19 cellular contexts compared by ENCODE assay signal in the genomic region with DNA sequence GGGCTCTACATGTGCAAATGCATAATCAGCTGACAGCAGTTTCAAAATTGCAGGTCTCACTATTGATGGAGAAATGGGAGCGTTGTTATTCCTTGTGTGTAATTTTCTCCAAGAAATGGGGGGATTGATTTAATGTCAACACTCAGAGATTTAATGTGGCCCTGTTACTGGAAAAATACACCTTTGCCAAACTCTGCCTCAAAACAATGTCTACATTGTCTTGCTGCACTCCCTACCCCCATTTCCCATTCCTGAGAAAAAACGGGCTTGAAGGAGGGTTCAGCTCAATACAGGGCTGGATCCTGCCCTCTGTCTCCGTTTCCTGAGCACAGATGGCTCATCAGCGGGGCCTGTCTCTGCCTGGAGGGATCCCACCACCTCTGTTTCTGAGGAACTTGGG. TPM values are rescaled to one million over a fixed set of nuclear protein-coding genes. Genes with fewer than 3 reads are reported as not detected.
DNase-seq lines count a peak whose midpoint lies in the region; ATAC-seq and TF ChIP-seq lines count a peak whose summit lies in the region.
"Had no signal": no experiment of that assay in that cellular context is flagged by ENCODE, and none has a peak within 500 bp of the region (broad histone marks: within the 10 kb centered on the region; RNA-seq: fewer than 3 reads in every experiment).

No MANE protein-coding gene starts in this region.

- H3K9me2 ChIP-seq in GM23338 (ENCODE audit: insufficient read depth): 0 out of 2 replicates have a peak, but pooled peaks cover 4% of the 10 kb centered on the region

- no peak overlapping the region for H3K4me3 ChIP-seq in GM23338
- H3K4me3 ChIP-seq in trophoblast cell (ENCODE audit: low read depth, low read length): no peak overlapping the region
- H3K4me3 ChIP-seq: A549 had no signal

- H3K9me3 ChIP-seq in trophoblast cell (ENCODE audit: insufficient read depth, low read depth, low read length): peaks cover 9% of the 10 kb centered on the region
- H3K9me3 ChIP-seq: Caco-2 had no signal

- ATAC-seq in GM23338 (peak; percentile 31; the same call in 2 of the 3 replicates), GM19023 (IDR thresholded peaks at IDR 0.05; ENCODE audit: unreplicated experiment) (no peak)
- ATAC-seq in stimulated activated naive B cell treated with anti-CD40 and anti-IgM and Interleukin-4, amounts not matched to agents 10 μg/mL and 1 μg/mL and 100 μg/mL, for 72 hours (replicated peaks): no peak
- ATAC-seq: A549 had no signal

- no peak overlapping the region for H4K12ac ChIP-seq in trophoblast cell (ENCODE audit: low read depth, low read length)

- H3K27me3 Mint-ChIP-seq in GM23338 (ENCODE audit: insufficient read depth, low read depth, poor library complexity): peaks cover 12% of the 10 kb centered on the region
- peaks cover 6% of the 10 kb centered on the region for H3K27me3 Mint-ChIP-seq in glutamatergic neuron (ENCODE audit: unreplicated experiment)
- H3K27me3 Mint-ChIP-seq in stimulated activated naive B cell treated with anti-CD40 and anti-IgM and Interleukin-4, amounts not matched to agents 10 μg/mL and 1 μg/mL and 100 μg/mL, for 72 hours: peaks cover 0 to 7% of the 10 kb centered on the region in 2 donors
- H3K27me3 Mint-ChIP-seq: CD4-positive, alpha-beta T cell had no signal

- no peak overlapping the region for H4K8ac ChIP-seq in trophoblast cell (ENCODE audit: low read depth, low read length)

- no CpG with 5 or more reads among the region's 4 CpGs for WGBS in trophoblast cell (ENCODE audit: extremely low coverage, insufficient coverage, insufficient read length)

- H3K4me3 Mint-ChIP-seq in GM23338: no peak overlapping the region
- peak overlapping the region; percentile 25 for H3K4me3 Mint-ChIP-seq in glutamatergic neuron (ENCODE audit: unreplicated experiment)
- H3K4me3 Mint-ChIP-seq in stimulated activated naive B cell treated with anti-CD40 and anti-IgM and Interleukin-4, amounts not matched to agents 10 μg/mL and 1 μg/mL and 100 μg/mL, for 72 hours: no peak overlapping the region
- H3K4me3 Mint-ChIP-seq: CD4-positive, alpha-beta T cell; H9 had no signal

- H3K4me1 Mint-ChIP-seq in GM23338: peaks cover 11% of the 10 kb centered on the region; the same call in 2 of the 3 replicates
- peaks cover 40% of the 10 kb centered on the region for H3K4me1 Mint-ChIP-seq in glutamatergic neuron (ENCODE audit: low read depth, unreplicated experiment)
- no peaks in the 10 kb centered on the region for H3K4me1 Mint-ChIP-seq in stimulated activated naive B cell treated with anti-CD40 and anti-IgM and Interleukin-4, amounts not matched to agents 10 μg/mL and 1 μg/mL and 100 μg/mL, for 72 hours

- H3K36me3 ChIP-seq in GM23338 (ENCODE audit: insufficient read depth) (no peaks in the 10 kb centered on the region), trophoblast cell (ENCODE audit: control insufficient read depth in 1 of 2, insufficient read depth in 2 of 2, low read length in 2 of 2) (no peaks in the 10 kb centered on the region)

- TF ChIP-seq CTCF in GM23338 (conservative IDR thresholded peaks at IDR 0.05; ENCODE audit: low read depth in 2 of 2) (no peak), glutamatergic neuron (IDR thresholded peaks at IDR 0.05; ENCODE audit: partially characterized antibody, unreplicated experiment) (no peak)

- no peak overlapping the region for H2BK120ac ChIP-seq in trophoblast cell (ENCODE audit: insufficient read depth, low read length, poor library complexity)

- H3K9me3 Mint-ChIP-seq in GM23338 (no peaks in the 10 kb centered on the region), glutamatergic neuron (ENCODE audit: unreplicated experiment) (peaks cover 8% of the 10 kb centered on the region)
- no peaks in the 10 kb centered on the region for H3K9me3 Mint-ChIP-seq in stimulated activated naive B cell treated with anti-CD40 and anti-IgM and Interleukin-4, amounts not matched to agents 10 μg/mL and 1 μg/mL and 100 μg/mL, for 72 hours
- H3K9me3 Mint-ChIP-seq: CD4-positive, alpha-beta T cell; H9 had no signal

- H3K4me1 ChIP-seq in GM23338 (ENCODE audit: insufficient read depth) (no peaks in the 10 kb centered on the region), trophoblast cell (ENCODE audit: control insufficient read depth in 1 of 2, insufficient read depth in 2 of 2, low read length in 2 of 2) (peaks cover 3 to 6% of the 10 kb centered on the region in 2 experiments)
- H3K4me1 ChIP-seq: A549, Caco-2 had no signal

- no peak overlapping the region for H3K23ac ChIP-seq in trophoblast cell (ENCODE audit: low read length)

- no peak overlapping the region for H4K91ac ChIP-seq in trophoblast cell (ENCODE audit: low read depth, low read length)

- no peak overlapping the region for H3K4ac ChIP-seq in trophoblast cell (ENCODE audit: low read depth, low read length)

- no peak overlapping the region for H2BK12ac ChIP-seq in trophoblast cell (ENCODE audit: low read length)

- no peaks in the 10 kb centered on the region for H3F3A ChIP-seq in GM23338 (replicated peaks; ENCODE audit: low read depth)

- H2AK5ac ChIP-seq in trophoblast cell (ENCODE audit: low read length): no peak overlapping the region

- no peak for DNase-seq in GM23338 (ENCODE audit: low spot score)
- peak; percentile 88 for DNase-seq in NCI-H2227 (lab: John Stamatoyannopoulos, UW; ENCODE audit: unreplicated experiment)
- DNase-seq in glutamatergic neuron: peak; percentile 36
- no peak for DNase-seq in trophoblast cell
- DNase-seq in DMS 273 treated with DMSO at 0.1 percent for 48 hours (lab: John Stamatoyannopoulos, UW): no peak
- DNase-seq in GM19240 (ENCODE audit: insufficient read length, low spot score): no peak
- no peak for DNase-seq in stimulated activated naive B cell treated with anti-CD40 and anti-IgM and Interleukin-4, amounts not matched to agents 10 μg/mL and 1 μg/mL and 100 μg/mL, for 72 hours
- DNase-seq: AML-193; Caco-2; CD4-positive, alpha-beta T cell; DMS153; GDM1; H9 had no signal

- H3K27ac Mint-ChIP-seq in GM23338: no peak overlapping the region
- H3K27ac Mint-ChIP-seq in glutamatergic neuron (ENCODE audit: unreplicated experiment): peak overlapping the region; percentile 75
- no peak overlapping the region for H3K27ac Mint-ChIP-seq in stimulated activated naive B cell treated with anti-CD40 and anti-IgM and Interleukin-4, amounts not matched to agents 10 μg/mL and 1 μg/mL and 100 μg/mL, for 72 hours
- H3K27ac Mint-ChIP-seq: CD4-positive, alpha-beta T cell; H9 had no signal

- no peak overlapping the region for H3K14ac ChIP-seq in trophoblast cell (ENCODE audit: low read length)

- H3K4me2 ChIP-seq in GM23338 (no peak overlapping the region), trophoblast cell (ENCODE audit: low read length) (peak overlapping the region; percentile 3)
- H3K4me2 ChIP-seq: A549 had no signal

- H3K79me2 ChIP-seq in GM23338 (replicated peaks; ENCODE audit: insufficient read depth): no peaks in the 10 kb centered on the region
- no peaks in the 10 kb centered on the region for H3K79me2 ChIP-seq in trophoblast cell (ENCODE audit: control insufficient read depth, insufficient read depth, low read length, poor library complexity)

- H4K20me1 ChIP-seq in GM23338 (replicated peaks; ENCODE audit: insufficient read depth): no peaks in the 10 kb centered on the region

- H3K27ac ChIP-seq in GM23338 (ENCODE audit: low read depth) (no peak overlapping the region), trophoblast cell (ENCODE audit: low read depth, low read length) (no peak overlapping the region)
- H3K27ac ChIP-seq: 22Rv1, A549, C4-2B had no signal

- no peak overlapping the region for H3K9ac ChIP-seq in trophoblast cell (ENCODE audit: low read length)

- no peaks in the 10 kb centered on the region for H3K36me3 Mint-ChIP-seq in GM23338 (ENCODE audit: low read depth)
- no peaks in the 10 kb centered on the region for H3K36me3 Mint-ChIP-seq in glutamatergic neuron (ENCODE audit: unreplicated experiment)
- no peaks in the 10 kb centered on the region for H3K36me3 Mint-ChIP-seq in stimulated activated naive B cell treated with anti-CD40 and anti-IgM and Interleukin-4, amounts not matched to agents 10 μg/mL and 1 μg/mL and 100 μg/mL, for 72 hours

- no peak overlapping the region for H2AFZ ChIP-seq in GM23338
- no peak overlapping the region for H2AFZ ChIP-seq in trophoblast cell (ENCODE audit: insufficient read depth, low read length, poor library complexity)

- H3K27me3 ChIP-seq in GM23338 (ENCODE audit: insufficient read depth) (no peaks in the 10 kb centered on the region), trophoblast cell (ENCODE audit: insufficient read depth, low read length) (peaks cover 5% of the 10 kb centered on the region)

- H3K79me1 ChIP-seq in trophoblast cell (ENCODE audit: low read length): no peaks in the 10 kb centered on the region

- no peak overlapping the region for H3K18ac ChIP-seq in trophoblast cell (ENCODE audit: low read length)

- H2BK5ac ChIP-seq in trophoblast cell (ENCODE audit: low read depth, low read length, poor library complexity): no peak overlapping the region

RNA-seq across cellular contexts. Expression of gene EDN3, which starts 18.4 kb away (rescaled TPM):
- 0.17 and 1.2 TPM in 2 replicates for total RNA-seq in GM23338 (2014; rRNA removed; shearing (Covaris generic))
- polyA plus RNA-seq in GM23338 (2016; fragmentation: Nextera tagmentation; extraction: Ambion mirVana): 0.12 and 0.13 TPM in 2 replicates
- total RNA-seq in glutamatergic neuron (ENCODE audit: unreplicated experiment): not detected
- polyA plus RNA-seq in trophoblast cell (2013): not detected in 2 replicates
- total RNA-seq: Daoy had no signal
- polyA plus RNA-seq: BJ had no signal

Comparison
In these comparisons a context has a peak if more than half of its experiments do, and no peak if none do; other contexts are left out.
1. DNase-seq: peak in NCI-H2227 (single experiment) and glutamatergic neuron (single experiment); none in GM23338 (single experiment), trophoblast cell (0 of 2), DMS 273 treated with DMSO at 0.1 percent for 48 hours (single experiment), GM19240 (single experiment) and stimulated activated naive B cell treated with anti-CD40 and anti-IgM and Interleukin-4, amounts not matched to agents 10 μg/mL and 1 μg/mL and 100 μg/mL, for 72 hours (single experiment).